7 cellular contexts compared by ENCODE assay signal in genomic region chr7:102517550-102518147, GRCh38. TPM values are rescaled to one million over a fixed set of nuclear protein-coding genes. Genes with fewer than 3 reads are reported as not detected.
DNase-seq lines count a peak whose midpoint lies in the region; ATAC-seq and TF ChIP-seq lines count a peak whose summit lies in the region.
"Not testable (repeated sequence)": the region's sequence is repeated elsewhere in the genome, so short reads cannot be mapped to it uniquely, and the experiment has no call there.

Gene RASA4B (minus strand): TSS chr7:102517777. CDS start chr7:102517710, 67 bp downstream.

- H3K9me3 Mint-ChIP-seq in H9, neural progenitor cell: not testable (repeated sequence)

- not testable (repeated sequence) for H3K4ac ChIP-seq in H9 (ENCODE audit: low read depth, low read length)

- H2AK5ac ChIP-seq in H9 (ENCODE audit: insufficient read length, low read length): not testable (repeated sequence)

- H2BK120ac ChIP-seq in H9 (ENCODE audit: low read depth, low read length, poor library complexity, severe bottlenecking): not testable (repeated sequence)

- H3K36me3 Mint-ChIP-seq in H9 (ENCODE audit: insufficient read depth in 1 of 3, low read depth in 3 of 3); neural progenitor cell: not testable (repeated sequence)

- H3K4me3 Mint-ChIP-seq in H9: peak within 1 kb of the TSS in 1 of 2 experiments; percentile 62; a peak in 1 of 5 replicates
- H3K4me3 Mint-ChIP-seq in neural progenitor cell: peak within 1 kb of the TSS; percentile 78

- ATAC-seq in GM18907 (IDR thresholded peaks at IDR 0.05; ENCODE audit: unreplicated experiment) (peak; percentile 57), HG03378 (IDR thresholded peaks at IDR 0.05; ENCODE audit: unreplicated experiment) (peak; percentile 23)

- H3K9ac ChIP-seq in H9 (ENCODE audit: extremely low read depth, insufficient read length, low read length); neural progenitor cell: not testable (repeated sequence)

- not testable (repeated sequence) for TF ChIP-seq CTCF in H9 (conservative IDR thresholded peaks at IDR 0.05); astrocyte of the cerebellum (IDR thresholded peaks at IDR 0.05; ENCODE audit: low read depth, low read length, missing control alignments); left ventricle myocardium inferior (IDR thresholded peaks at IDR 0.05; ENCODE audit: borderline replicate concordance); neural progenitor cell (IDR thresholded peaks at IDR 0.05)

- H3K23ac ChIP-seq in H9 (ENCODE audit: insufficient read length, low read depth, low read length): not testable (repeated sequence)

- H3K4me1 Mint-ChIP-seq in H9, neural progenitor cell: not testable (repeated sequence)

- H4K91ac ChIP-seq in H9 (ENCODE audit: insufficient read length, low read depth, low read length): not testable (repeated sequence)

- H3K4me2 ChIP-seq in H9 (ENCODE audit: insufficient read depth, insufficient read length, low read length); neural progenitor cell: not testable (repeated sequence)

- not testable (repeated sequence) for H4K20me1 ChIP-seq in H9 (ENCODE audit: control insufficient read depth, insufficient read depth, insufficient read length); neural progenitor cell (ENCODE audit: low read depth)

- in situ Hi-C loops in astrocyte of the cerebellum (cut with HindIII; ENCODE audit: low sequenced_read_pairs): not testable (repeated sequence)

- not testable (repeated sequence) for H3K27ac ChIP-seq in H9 (ENCODE audit: insufficient read length, low read depth, low read length); left ventricle myocardium inferior (replicated peaks); neural progenitor cell

- not testable (repeated sequence) for H2BK20ac ChIP-seq in H9 (ENCODE audit: low read depth, low read length, poor library complexity, severe bottlenecking)

- H3K27me3 ChIP-seq in H9 (ENCODE audit: insufficient read depth, low read length); left ventricle myocardium inferior (ENCODE audit: low read depth); neural progenitor cell: not testable (repeated sequence)

- H3T11ph ChIP-seq in H9 (ENCODE audit: low read length): not testable (repeated sequence)

- not testable (repeated sequence) for H2AFZ ChIP-seq in H9 (ENCODE audit: low read length); neural progenitor cell (replicated peaks)

- H3K79me1 ChIP-seq in H9 (ENCODE audit: insufficient read depth, low read depth, low read length, poor library complexity, severe bottlenecking): not testable (repeated sequence)

- H4K8ac ChIP-seq in H9 (replicated peaks; ENCODE audit: insufficient read length, low read depth, low read length): not testable (repeated sequence)

- not testable (repeated sequence) for H2BK15ac ChIP-seq in H9 (ENCODE audit: low read depth, low read length)

- H3K18ac ChIP-seq in H9 (ENCODE audit: insufficient read length, low read depth, low read length): not testable (repeated sequence)

- H3K27me3 Mint-ChIP-seq in H9 (ENCODE audit: low read depth); neural progenitor cell (ENCODE audit: insufficient read depth, low read depth): not testable (repeated sequence)

- H3K23me2 ChIP-seq in H9 (ENCODE audit: insufficient read length, low read depth, low read length, poor library complexity, severe bottlenecking): not testable (repeated sequence)

- not testable (repeated sequence) for H2BK5ac ChIP-seq in H9 (ENCODE audit: insufficient read length, low read length)

- not testable (repeated sequence) for H4K5ac ChIP-seq in H9 (ENCODE audit: insufficient read length, low read depth, low read length)

- not testable (repeated sequence) for H3K27ac Mint-ChIP-seq in H9, neural progenitor cell

- WGBS in H9 (ENCODE audit: extremely low coverage, insufficient read length, low lambda C conversion rate): no CpG with 5 or more reads among the region's 61 CpGs

- H3K36me3 ChIP-seq in left ventricle myocardium inferior, neural progenitor cell: not testable (repeated sequence)

- H3K14ac ChIP-seq in H9 (ENCODE audit: insufficient read depth, low read length): not testable (repeated sequence)

- H3K79me2 ChIP-seq in H9 (ENCODE audit: insufficient read depth, low read length); neural progenitor cell (ENCODE audit: low read depth): not testable (repeated sequence)

- H3K4me3 ChIP-seq in astrocyte of the cerebellum (ENCODE audit: low read depth, low read length) (peak within 1 kb of the TSS; percentile 22), left ventricle myocardium inferior (peak within 1 kb of the TSS; percentile 46)
- H3K4me3 ChIP-seq in neural progenitor cell: not testable (repeated sequence)

- intact Hi-C loops in T-helper 2 cell treated with Interferon-gamma antibody and Interleukin-4, amounts not matched to agents 100 ng/mL and 5 ng/mL, for 36 hours (cut with micrococcal nuclease); left ventricle myocardium inferior (cut with micrococcal nuclease): not testable (repeated sequence)

- not testable (repeated sequence) for H3K9me3 ChIP-seq in H9 (ENCODE audit: control insufficient read depth, low read depth, low read length); left ventricle myocardium inferior (replicated peaks); neural progenitor cell (ENCODE audit: low read depth)

- not testable (repeated sequence) for H3K56ac ChIP-seq in H9 (ENCODE audit: insufficient read length, low read depth, low read length)

- not testable (repeated sequence) for H2BK12ac ChIP-seq in H9 (ENCODE audit: insufficient read length, low read depth, low read length)

- peak; percentile 4 for DNase-seq in H9
- DNase-seq in astrocyte of the cerebellum (ENCODE audit: low read depth): not testable (repeated sequence)
- DNase-seq in left ventricle myocardium inferior: peak; percentile 23
- peak; percentile 36 for DNase-seq in neural progenitor cell (ENCODE audit: low spot score)

- not testable (repeated sequence) for H3K4me1 ChIP-seq in H9 (ENCODE audit: insufficient read depth, low read length); left ventricle myocardium inferior; neural progenitor cell

- H3F3A ChIP-seq in neural progenitor cell (ENCODE audit: low read depth): not testable (repeated sequence)

RNA-seq across cellular contexts. Expression of gene RASA4B, which starts in this region (rescaled TPM):
- total RNA-seq in H9 (2021) (3.7 and 4.8 TPM in 2 replicates), left ventricle myocardium inferior (5.7 TPM), neural progenitor cell (ENCODE audit: low replicate concordance) (0.99 and 3.9 TPM in 2 replicates)
- total RNA-seq in T-helper 2 cell treated with Interferon-gamma antibody and Interleukin-4, amounts not matched to agents 100 ng/mL and 5 ng/mL, for 36 hours: 16.2 and 17.0 TPM in 2 replicates
